In genomic region chr19:41702208-41702651, GRCh38 we compare ENCODE assay signal across 17 cellular contexts. TPM values are rescaled to one million over a fixed set of nuclear protein-coding genes. Genes with fewer than 3 reads are reported as not detected.
DNase-seq lines count a peak whose midpoint lies in the region; ATAC-seq and TF ChIP-seq lines count a peak whose summit lies in the region.
"Had no signal": no experiment of that assay in that cellular context is flagged by ENCODE, and none has a peak within 500 bp of the region (broad histone marks: within the 10 kb centered on the region; RNA-seq: fewer than 3 reads in every experiment).

No MANE protein-coding gene starts in this region.

- no TSS peak for BruUV-seq in IMR-90 (replicated peaks; lab: Mats Ljungman, UMichigan)

- no peaks in the 10 kb centered on the region for H3K79me1 ChIP-seq in IMR-90 (ENCODE audit: low read depth in 1 of 2, low read length in 2 of 2)

- DNase-seq in Daoy (ENCODE audit: low read depth) = peak; percentile 81
- DNase-seq in IMR-90 = peak; percentile 33
- DNase-seq in astrocyte of the spinal cord (ENCODE audit: low read depth, low spot score) = peak; percentile 1
- peak; percentile 5 for DNase-seq in kidney glomerular epithelial cell (lab: John Stamatoyannopoulos, UW)
- no peak for DNase-seq in prostate gland (ENCODE audit: low spot score)
- DNase-seq: BE2C, cerebellar nuclear complex, heart right ventricle, MG63, ovary had no signal

- WGBS in IMR-90 (ENCODE audit: extremely low coverage in 2 of 2, insufficient read length in 1 of 2), 2 experiments = no CpG with 5 or more reads among the region's 3 CpGs
- WGBS in prostate gland = 64% methylated on average over 3 of the region's 3 CpGs

- in situ Hi-C loops in IMR-90 (cut with MboI; ENCODE audit: low sequenced_read_pairs) = no loop called here
- in situ Hi-C loops in astrocyte of the spinal cord (cut with HindIII; ENCODE audit: low sequenced_read_pairs) = no loop called here

- no peaks in the 10 kb centered on the region for H3K9me3 ChIP-seq in IMR-90 (ENCODE audit: control insufficient read depth, insufficient read depth, low read length)
- no peaks in the 10 kb centered on the region for H3K9me3 ChIP-seq in prostate gland
- H3K9me3 ChIP-seq: BE2C, heart right ventricle, MG63, ovary had no signal

- H2BK15ac ChIP-seq in IMR-90 (ENCODE audit: low read depth, low read length) = no peak overlapping the region

- TF ChIP-seq CTCF in IMR-90 (conservative IDR thresholded peaks at IDR 0.05; ENCODE audit: low read depth, low read length) (no peak), astrocyte of the spinal cord (IDR thresholded peaks at IDR 0.05; ENCODE audit: low read depth, low read length) (no peak), prostate gland (IDR thresholded peaks at IDR 0.05) (no peak)

- no peaks in the 10 kb centered on the region for H3K9me1 ChIP-seq in IMR-90 (ENCODE audit: insufficient read depth, low read length)

- dilution Hi-C loops in IMR-90 (cut with HindIII; ENCODE audit: low sequenced_read_pairs, unreplicated experiment) = no loop called here

- TF ChIP-seq POLR2A in IMR-90 (IDR thresholded peaks at IDR 0.05; ENCODE audit: low read depth, low read length) = no peak
- no peak for TF ChIP-seq POLR2A in prostate gland (IDR thresholded peaks at IDR 0.05)

- H3K4me3 ChIP-seq in IMR-90 (ENCODE audit: insufficient read depth, low read depth, low read length) (no peak overlapping the region), astrocyte of the spinal cord (ENCODE audit: low read depth, low read length) (no peak overlapping the region), prostate gland (no peak overlapping the region)
- H3K4me3 ChIP-seq: heart right ventricle, MG63, ovary had no signal

- H3K18ac ChIP-seq in IMR-90 (ENCODE audit: low read depth, low read length) = no peak overlapping the region

- no peak overlapping the region for H3K23ac ChIP-seq in IMR-90 (ENCODE audit: low read depth, low read length)

- H3K4me1 ChIP-seq in IMR-90 (ENCODE audit: control insufficient read depth, insufficient read depth, low read length) = no peaks in the 10 kb centered on the region
- no peaks in the 10 kb centered on the region for H3K4me1 ChIP-seq in prostate gland (replicated peaks)
- H3K4me1 ChIP-seq: BE2C, heart right ventricle had no signal

- intact Hi-C loops in IMR-90 (cut with micrococcal nuclease) = no loop called here
- intact Hi-C loops in prostate gland (cut with DNase I) = no loop called here

- H3K36me3 ChIP-seq in IMR-90 (ENCODE audit: control insufficient read depth, insufficient read depth, low read length) = no peaks in the 10 kb centered on the region
- no peaks in the 10 kb centered on the region for H3K36me3 ChIP-seq in prostate gland
- H3K36me3 ChIP-seq: BE2C, heart right ventricle, MG63, ovary had no signal

- H2AFZ ChIP-seq in IMR-90 (replicated peaks; ENCODE audit: low read length, poor library complexity) = no peak overlapping the region

- H3K4me2 ChIP-seq in IMR-90 (ENCODE audit: low read depth, low read length) = no peak overlapping the region

- no peak overlapping the region for H3K9ac ChIP-seq in IMR-90 (ENCODE audit: low read depth, low read length)

- H3K4ac ChIP-seq in IMR-90 (ENCODE audit: low read depth, low read length) = no peak overlapping the region

- no peak overlapping the region for H4K8ac ChIP-seq in IMR-90 (ENCODE audit: low read depth in 2 of 2, low read length in 2 of 2)

- no peak overlapping the region for H2AK9ac ChIP-seq in IMR-90 (replicated peaks; ENCODE audit: low read depth, low read length, poor library complexity)

- H3K27me3 ChIP-seq in IMR-90 (ENCODE audit: control insufficient read depth, insufficient read depth, low read length) (no peaks in the 10 kb centered on the region), prostate gland (replicated peaks; ENCODE audit: insufficient read depth) (peaks cover 22% of the 10 kb centered on the region)
- H3K27me3 ChIP-seq: ovary had no signal

- H3K27ac ChIP-seq in IMR-90 (ENCODE audit: insufficient read depth, low read length) (no peak overlapping the region), prostate gland (no peak overlapping the region)
- H3K27ac ChIP-seq: heart right ventricle, ovary had no signal

- TF ChIP-seq RAD21 in IMR-90 (IDR thresholded peaks at IDR 0.05; ENCODE audit: low read length) = no peak

- H2AK5ac ChIP-seq in IMR-90 (ENCODE audit: low read depth, low read length) = no peak overlapping the region

- no peak overlapping the region for H2BK20ac ChIP-seq in IMR-90 (ENCODE audit: low read depth, low read length)

- H2BK5ac ChIP-seq in IMR-90 (ENCODE audit: low read depth, low read length, poor library complexity, severe bottlenecking) = no peak overlapping the region

- H2BK120ac ChIP-seq in IMR-90 (ENCODE audit: low read depth, low read length) = no peak overlapping the region

- POLR2A ChIA-PET in IMR-90 (lab: Charles Lee; ENCODE audit: unreplicated experiment) = no interaction called here

- H4K91ac ChIP-seq in IMR-90 (ENCODE audit: insufficient read depth, low read depth, low read length) = no peak overlapping the region

- ATAC-seq in IMR-90 (ENCODE audit: low read depth) = no peak
- no peak for ATAC-seq in GM21528 (IDR thresholded peaks at IDR 0.05; ENCODE audit: low FRiP score, unreplicated experiment)
- no peak for ATAC-seq in HG02938 (IDR thresholded peaks at IDR 0.05; ENCODE audit: unreplicated experiment)
- ATAC-seq in HG03378 (IDR thresholded peaks at IDR 0.05; ENCODE audit: unreplicated experiment) = no peak
- ATAC-seq: heart right ventricle; stimulated activated naive CD8-positive, alpha-beta T cell treated with anti-CD3 and anti-CD28 coated beads, Interleukin-15, Interleukin-2, amounts not matched to agents 100 U/mL and 50 U/mL, for 24 hours had no signal

- H4K20me1 ChIP-seq in IMR-90 (ENCODE audit: insufficient read depth, low read length) = no peaks in the 10 kb centered on the region

- CTCF ChIA-PET in IMR-90 (lab: Yijun Ruan, JAX) = no interaction called here

- no peak overlapping the region for H3K56ac ChIP-seq in IMR-90 (ENCODE audit: extremely low read depth, insufficient read depth, low read length)

- H4K5ac ChIP-seq in IMR-90 (ENCODE audit: low read depth, low read length) = no peak overlapping the region

- no peak overlapping the region for H3K14ac ChIP-seq in IMR-90 (replicated peaks; ENCODE audit: low read depth, low read length)

TF ChIP-seq in IMR-90, 13 proteins besides CTCF, POLR2A, EP300 and RAD21:
- no peak for TF ChIP-seq CEBPB (IDR thresholded peaks at IDR 0.05; ENCODE audit: low read depth, low read length)
- peak; percentile 83 for TF ChIP-seq MAFK (IDR thresholded peaks at IDR 0.05; ENCODE audit: low read depth, low read length)
- TF ChIP-seq MAZ (IDR thresholded peaks at IDR 0.05; ENCODE audit: borderline replicate concordance, low read depth, low read length) = no peak

RNA-seq across cellular contexts. Expression of gene CEACAM5, which starts 6.2 kb away (rescaled TPM):
- not detected in 2 replicates for total RNA-seq in Daoy (2014; rRNA removed; shearing (Covaris generic))
- total RNA-seq in IMR-90 (2012; rRNA removed) (not detected in 2 replicates), prostate gland (1 to 10 TPM in 1 of 2 donors, under 1 TPM in 1; 0.32 to 3.4 TPM)
- not detected in 2 replicates for polyA plus RNA-seq in IMR-90 (2012; rRNA removed)
- not detected in 2 replicates for polyA plus RNA-seq in IMR-90 (2012; cell fraction: cytosol; rRNA removed)
- not detected in 2 replicates for polyA plus RNA-seq in IMR-90 (2012; cell fraction: nucleus; rRNA removed; ENCODE audit: low replicate concordance)
- total RNA-seq: activated naive CD8-positive, alpha-beta T cell treated with anti-CD3 and anti-CD28 coated beads, Interleukin-2, amount 10 ng/mL, durations not matched to agents 7 days and 5 days; heart right ventricle; kidney; T-helper 2 cell treated with Interferon-gamma antibody and Interleukin-4, amounts not matched to agents 100 ng/mL and 5 ng/mL, for 36 hours had no signal
- polyA plus RNA-seq: ovary had no signal

RNA-seq across cellular contexts. Expression of gene CEACAM7, which starts 14.2 kb away (rescaled TPM):
- not detected in 2 replicates for total RNA-seq in Daoy (2014; rRNA removed; shearing (Covaris generic))
- total RNA-seq in IMR-90 (2012; rRNA removed) = not detected in 2 replicates
- not detected in 2 replicates for polyA plus RNA-seq in IMR-90 (2012; rRNA removed)
- not detected in 2 replicates for polyA plus RNA-seq in IMR-90 (2012; cell fraction: cytosol; rRNA removed)
- polyA plus RNA-seq in IMR-90 (2012; cell fraction: nucleus; rRNA removed; ENCODE audit: low replicate concordance) = not detected in 2 replicates
- not detected for total RNA-seq in prostate gland
- total RNA-seq: activated naive CD8-positive, alpha-beta T cell treated with anti-CD3 and anti-CD28 coated beads, Interleukin-2, amount 10 ng/mL, durations not matched to agents 7 days and 5 days; heart right ventricle; T-helper 2 cell treated with Interferon-gamma antibody and Interleukin-4, amounts not matched to agents 100 ng/mL and 5 ng/mL, for 36 hours had no signal
- polyA plus RNA-seq: heart right ventricle, ovary had no signal

RNA-seq across cellular contexts. Expression of gene CEACAM6, which starts 53.1 kb away (rescaled TPM):
- not detected in 2 replicates for total RNA-seq in Daoy (2014; rRNA removed; shearing (Covaris generic))
- total RNA-seq in IMR-90 (2012; rRNA removed) (not detected in 2 replicates), prostate gland (1 to 10 TPM; 2.5 to 6.3 TPM)
- polyA plus RNA-seq in IMR-90 (2012; rRNA removed) = not detected in 2 replicates
- not detected in 2 replicates for polyA plus RNA-seq in IMR-90 (2012; cell fraction: cytosol; rRNA removed)
- not detected in 2 replicates for polyA plus RNA-seq in IMR-90 (2012; cell fraction: nucleus; rRNA removed; ENCODE audit: low replicate concordance)
- total RNA-seq: activated naive CD8-positive, alpha-beta T cell treated with anti-CD3 and anti-CD28 coated beads, Interleukin-2, amount 10 ng/mL, durations not matched to agents 7 days and 5 days; kidney; T-helper 2 cell treated with Interferon-gamma antibody and Interleukin-4, amounts not matched to agents 100 ng/mL and 5 ng/mL, for 36 hours had no signal
